In genomic region chr6:69005194-69005593, GRCh38 we compare ENCODE assay signal across 17 cellular contexts.
"Had no signal": no experiment of that assay in that cellular context is flagged by ENCODE, and none has a peak within 500 bp of the region (broad histone marks: within the 10 kb centered on the region; RNA-seq: fewer than 3 reads in every experiment).

No MANE protein-coding gene starts in this region.

- H3K9me3 ChIP-seq: breast epithelium, gastroesophageal sphincter, neutrophil, SJCRH30 had no signal

- H3K4me1 ChIP-seq: breast epithelium, gastroesophageal sphincter, parathyroid adenoma, SJCRH30 had no signal

- H3K27me3 ChIP-seq: breast epithelium, gastroesophageal sphincter, neutrophil, SJCRH30 had no signal

- DNase-seq: activated CD4-positive, alpha-beta T cell treated with anti-CD3 and anti-CD28 coated beads, Interleukin-2, amount 50 U/mL, for 1 hour; activated effector memory CD4-positive, alpha-beta T cell treated with Interleukin-2 at 50 U/mL for 16 hours; amniotic stem cell; kidney; mesenchymal stem cell; naive thymus-derived CD8-positive, alpha-beta T cell; SJCRH30; stimulated activated CD4-positive, alpha-beta T cell treated with anti-CD3 and anti-CD28 coated beads, Interleukin-15, amount 100 ng/mL, for 24 hours; stimulated activated CD4-positive, alpha-beta T cell treated with anti-CD3 and anti-CD28 coated beads, Interleukin-4, amount 100 ng/mL, for 1 hour; stimulated activated naive CD8-positive, alpha-beta T cell treated with anti-CD3 and anti-CD28 coated beads, Interleukin-15, Interleukin-2, amounts not matched to agents 100 U/mL and 50 U/mL, for 24 hours; SW 1271 had no signal

- H3K27ac ChIP-seq: breast epithelium, epithelial cell of prostate, gastroesophageal sphincter, neutrophil, parathyroid adenoma, SJCRH30, skin epidermis had no signal

- H3K36me3 ChIP-seq: breast epithelium, gastroesophageal sphincter, neutrophil, SJCRH30 had no signal

- H3K4me3 ChIP-seq: breast epithelium, gastroesophageal sphincter, SJCRH30, skin epidermis had no signal
